ENCODE assay signal across 24 cellular contexts in the genomic region with DNA sequence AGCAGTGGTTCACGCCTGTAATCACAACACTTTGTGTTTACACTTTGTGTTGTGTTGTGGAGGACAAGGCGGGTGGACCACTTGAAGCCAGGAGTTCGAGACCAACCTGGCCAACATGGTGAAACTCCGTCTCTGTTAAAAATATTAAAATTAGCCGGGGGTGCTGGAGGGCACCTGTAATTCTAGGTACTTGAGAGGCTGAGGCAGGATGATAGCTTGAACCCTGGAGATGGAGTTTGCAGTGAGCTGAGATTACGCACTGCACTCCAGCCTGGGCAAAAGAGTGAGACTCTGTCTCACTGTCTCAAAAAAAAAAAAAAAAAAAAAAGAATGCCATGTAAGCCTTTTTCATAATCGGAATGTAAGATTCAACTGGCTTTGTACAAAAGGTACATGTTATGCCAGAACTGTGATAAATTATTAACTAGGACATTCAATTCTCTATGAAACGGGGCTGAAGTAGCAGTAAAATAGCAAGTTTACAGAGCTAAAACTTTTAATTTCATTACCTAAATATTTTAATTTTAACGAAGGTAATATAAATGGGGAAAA. TPM values are rescaled to one million over a fixed set of nuclear protein-coding genes. Genes with fewer than 3 reads are reported as not detected.
DNase-seq lines count a peak whose midpoint lies in the region; ATAC-seq and TF ChIP-seq lines count a peak whose summit lies in the region.
"Had no signal": no experiment of that assay in that cellular context is flagged by ENCODE, and none has a peak within 500 bp of the region (broad histone marks: within the 10 kb centered on the region; RNA-seq: fewer than 3 reads in every experiment).

No MANE protein-coding gene starts in this region.

- TF ChIP-seq POLR2A in body of pancreas (IDR thresholded peaks at IDR 0.05) (no peak), thyroid gland (IDR thresholded peaks at IDR 0.05) (no peak), sigmoid colon (IDR thresholded peaks at IDR 0.05) (no peak)

- no peak for ATAC-seq in activated CD8-positive, alpha-beta memory T cell treated with anti-CD3 and anti-CD28 coated beads, Interleukin-2, amount 10 ng/mL, durations not matched to agents 7 days and 5 days
- peak; percentile 66 for ATAC-seq in body of pancreas
- peak; percentile 27 for ATAC-seq in left lung
- ATAC-seq in GM21390 (IDR thresholded peaks at IDR 0.05; ENCODE audit: unreplicated experiment): no peak
- no peak for ATAC-seq in HG02678 (IDR thresholded peaks at IDR 0.05; ENCODE audit: unreplicated experiment)
- ATAC-seq: left colon, Panc1, T-cell had no signal

- no peak overlapping the region for H3K4me3 ChIP-seq in body of pancreas
- no peak overlapping the region for H3K4me3 ChIP-seq in left lung
- no peak overlapping the region for H3K4me3 ChIP-seq in thyroid gland (replicated peaks in 1 of 3)
- H3K4me3 ChIP-seq in sigmoid colon: no peak overlapping the region
- H3K4me3 ChIP-seq: ovary, SJSA1 had no signal

- no peaks in the 10 kb centered on the region for H3K36me3 ChIP-seq in body of pancreas (replicated peaks in 1 of 2; ENCODE audit: insufficient read depth in 1 of 2, low read depth in 2 of 2)
- H3K36me3 ChIP-seq in left lung: peaks cover 0 to 34% of the 10 kb centered on the region in 2 donors
- H3K36me3 ChIP-seq in thyroid gland: no peaks in the 10 kb centered on the region
- H3K36me3 ChIP-seq in sigmoid colon: peaks cover 0 to 39% (median 12%) of the 10 kb centered on the region in 4 donors
- H3K36me3 ChIP-seq: ovary had no signal

- no peak for TF ChIP-seq EP300 in sigmoid colon (IDR thresholded peaks at IDR 0.05)

- intact Hi-C loops in body of pancreas (cut with DNase I): no loop called here
- intact Hi-C loops in left lung (cut with DNase I): no loop called here
- intact Hi-C loops in thyroid gland (cut with DNase I): no loop called here
- intact Hi-C loops in sigmoid colon (cut with DNase I): loop anchor here (5.0 kb wide), 1 partner anchor 58 kb away; no protein-coding TSS in a partner anchor

- CTCF ChIA-PET in activated CD8-positive, alpha-beta memory T cell treated with anti-CD3 and anti-CD28 coated beads, Interleukin-2, amount 10 ng/mL, durations not matched to agents 7 days and 5 days (lab: Charles Lee): interaction anchor here (1.6 kb wide), 1 partner anchor 73 kb away, joined by 7 read pairs; no protein-coding TSS in a partner anchor

- peak; percentile 11 for DNase-seq in activated CD8-positive, alpha-beta memory T cell treated with anti-CD3 and anti-CD28 coated beads for 24 hours
- DNase-seq in activated CD8-positive, alpha-beta memory T cell treated with anti-CD3 and anti-CD28 coated beads, Interleukin-2, amount 10 ng/mL, durations not matched to agents 7 days and 5 days: no peak
- DNase-seq in body of pancreas: no peak
- no peak for DNase-seq in left lung
- no peak for DNase-seq in thyroid gland
- DNase-seq in sigmoid colon: no peak
- DNase-seq: activated CD4-positive, alpha-beta T cell treated with anti-CD3 and anti-CD28 coated beads for 1 hour; activated naive CD8-positive, alpha-beta T cell treated with anti-CD3 and anti-CD28 coated beads for 36 hours; central memory CD4-positive, alpha-beta T cell; COR-L47; dermis blood vessel endothelial cell; left colon; midbrain; NCI-H1694; NCI-H510A; nephron progenitor cell; ovary; T-cell had no signal

- no peak overlapping the region for H3K27ac Mint-ChIP-seq in activated CD8-positive, alpha-beta memory T cell treated with anti-CD3 and anti-CD28 coated beads, Interleukin-2, amount 10 ng/mL, durations not matched to agents 7 days and 5 days
- H3K27ac Mint-ChIP-seq: activated naive CD8-positive, alpha-beta T cell treated with anti-CD3 and anti-CD28 coated beads for 36 hours; activated T-helper 2 cell treated with anti-CD3 and anti-CD28 coated beads, Interferon-gamma antibody, Interleukin-2, Interleukin-4, amounts not matched to agents 10 μg/mL and 5 μg/mL and 100 μg/mL, durations not matched to agents 14 hours and 24 hours and 36 hours; T-cell had no signal

- H3K9me3 ChIP-seq in body of pancreas (no peaks in the 10 kb centered on the region), left lung (no peaks in the 10 kb centered on the region), thyroid gland (no peaks in the 10 kb centered on the region), sigmoid colon (no peaks in the 10 kb centered on the region)
- H3K9me3 ChIP-seq: ovary, SJSA1 had no signal

- WGBS in body of pancreas, 2 donors: 55 to 58% methylated on average over 9 of the region's 9 CpGs
- 95% methylated on average over 9 of the region's 9 CpGs for WGBS in thyroid gland, 2 donors
- WGBS in sigmoid colon, 2 donors: 78 to 90% methylated on average over 9 of the region's 9 CpGs

- peaks cover 39% of the 10 kb centered on the region for H3K36me3 Mint-ChIP-seq in activated CD8-positive, alpha-beta memory T cell treated with anti-CD3 and anti-CD28 coated beads, Interleukin-2, amount 10 ng/mL, durations not matched to agents 7 days and 5 days

- TF ChIP-seq CTCF in body of pancreas (IDR thresholded peaks at IDR 0.05): no peak
- TF ChIP-seq CTCF in left lung (IDR thresholded peaks at IDR 0.05): no peak
- no peak for TF ChIP-seq CTCF in thyroid gland (IDR thresholded peaks at IDR 0.05)
- TF ChIP-seq CTCF in sigmoid colon (IDR thresholded peaks at IDR 0.05): no peak

- H3K27me3 ChIP-seq in body of pancreas: no peaks in the 10 kb centered on the region
- H3K27me3 ChIP-seq in left lung: no peaks in the 10 kb centered on the region
- no peaks in the 10 kb centered on the region for H3K27me3 ChIP-seq in thyroid gland
- no peaks in the 10 kb centered on the region for H3K27me3 ChIP-seq in sigmoid colon
- H3K27me3 ChIP-seq: ovary, SJSA1 had no signal

- H3K9me3 Mint-ChIP-seq in activated CD8-positive, alpha-beta memory T cell treated with anti-CD3 and anti-CD28 coated beads, Interleukin-2, amount 10 ng/mL, durations not matched to agents 7 days and 5 days (ENCODE audit: low read depth): no peaks in the 10 kb centered on the region
- H3K9me3 Mint-ChIP-seq: activated naive CD8-positive, alpha-beta T cell treated with anti-CD3 and anti-CD28 coated beads for 36 hours; activated T-helper 2 cell treated with anti-CD3 and anti-CD28 coated beads, Interferon-gamma antibody, Interleukin-2, Interleukin-4, amounts not matched to agents 10 μg/mL and 5 μg/mL and 100 μg/mL, durations not matched to agents 14 hours and 24 hours and 36 hours; nephron progenitor cell; T-cell; type B pancreatic cell had no signal

- H3K27ac ChIP-seq in body of pancreas (peak overlapping the region in 3 of 4 donors; percentile 31 to 75 (median 42)), left lung (peak overlapping the region in 1 of 2 donors; percentile 5), thyroid gland (peak overlapping the region in 2 of 3 donors; percentile 52 to 61), sigmoid colon (no peak overlapping the region)
- H3K27ac ChIP-seq: ovary, SJSA1 had no signal

- no peak overlapping the region for H3K4me3 Mint-ChIP-seq in activated CD8-positive, alpha-beta memory T cell treated with anti-CD3 and anti-CD28 coated beads, Interleukin-2, amount 10 ng/mL, durations not matched to agents 7 days and 5 days
- H3K4me3 Mint-ChIP-seq: activated naive CD8-positive, alpha-beta T cell treated with anti-CD3 and anti-CD28 coated beads for 36 hours; nephron progenitor cell; T-cell; type B pancreatic cell had no signal

- H3K27me3 Mint-ChIP-seq in activated CD8-positive, alpha-beta memory T cell treated with anti-CD3 and anti-CD28 coated beads, Interleukin-2, amount 10 ng/mL, durations not matched to agents 7 days and 5 days: no peaks in the 10 kb centered on the region
- H3K27me3 Mint-ChIP-seq: activated naive CD8-positive, alpha-beta T cell treated with anti-CD3 and anti-CD28 coated beads for 36 hours; T-cell; type B pancreatic cell had no signal

- peaks cover 37% of the 10 kb centered on the region for H3K4me1 ChIP-seq in body of pancreas
- H3K4me1 ChIP-seq in left lung: no peaks in the 10 kb centered on the region
- peaks cover 11 to 13% of the 10 kb centered on the region in 2 donors for H3K4me1 ChIP-seq in thyroid gland
- H3K4me1 ChIP-seq in sigmoid colon: no peaks in the 10 kb centered on the region
- H3K4me1 ChIP-seq: SJSA1 had no signal

- H3K4me1 Mint-ChIP-seq in activated CD8-positive, alpha-beta memory T cell treated with anti-CD3 and anti-CD28 coated beads, Interleukin-2, amount 10 ng/mL, durations not matched to agents 7 days and 5 days: peaks cover 10% of the 10 kb centered on the region
- H3K4me1 Mint-ChIP-seq: nephron progenitor cell had no signal

RNA-seq across cellular contexts. Expression of a gene that starts 13.9 kb away (rescaled TPM):
- 10 to 100 TPM in 1 of 2 experiments, 1 to 10 TPM in 1; 8.6 to 11.6 TPM for total RNA-seq in activated CD8-positive, alpha-beta memory T cell treated with anti-CD3 and anti-CD28 coated beads, Interleukin-2, amount 10 ng/mL, durations not matched to agents 7 days and 5 days
- 1 to 10 TPM; 3.6 to 7.6 TPM for total RNA-seq in body of pancreas
- total RNA-seq in left lung: 10 to 100 TPM; 22.8 to 30.8 TPM
- total RNA-seq in thyroid gland: 10 to 100 TPM in 2 of 4 donors, 1 to 10 TPM in 2; 4.1 to 22.4 (median 9.3) TPM
- total RNA-seq in sigmoid colon: 10 to 100 TPM in 2 of 4 donors, 1 to 10 TPM in 2; 6.4 to 19.5 (median 11.7) TPM
- 10 to 100 TPM in 1 of 3 donors, 1 to 10 TPM in 2; 1.8 to 11.3 (median 2.3) TPM for polyA plus RNA-seq in sigmoid colon

Comparison
In these comparisons a context has a peak if more than half of its experiments do, and no peak if none do; other contexts are left out.
1. ATAC-seq: peak in body of pancreas (single experiment) and left lung (single experiment); none in activated CD8-positive, alpha-beta memory T cell treated with anti-CD3 and anti-CD28 coated beads, Interleukin-2, amount 10 ng/mL, durations not matched to agents 7 days and 5 days (single experiment), GM21390 (single experiment) and HG02678 (single experiment).
2. H3K27ac ChIP-seq: peak in body of pancreas (3 of 4) and thyroid gland (2 of 3); none in sigmoid colon (0 of 4).